Comparison of ENCODE assay signal across 8 cellular contexts in the genomic region with DNA sequence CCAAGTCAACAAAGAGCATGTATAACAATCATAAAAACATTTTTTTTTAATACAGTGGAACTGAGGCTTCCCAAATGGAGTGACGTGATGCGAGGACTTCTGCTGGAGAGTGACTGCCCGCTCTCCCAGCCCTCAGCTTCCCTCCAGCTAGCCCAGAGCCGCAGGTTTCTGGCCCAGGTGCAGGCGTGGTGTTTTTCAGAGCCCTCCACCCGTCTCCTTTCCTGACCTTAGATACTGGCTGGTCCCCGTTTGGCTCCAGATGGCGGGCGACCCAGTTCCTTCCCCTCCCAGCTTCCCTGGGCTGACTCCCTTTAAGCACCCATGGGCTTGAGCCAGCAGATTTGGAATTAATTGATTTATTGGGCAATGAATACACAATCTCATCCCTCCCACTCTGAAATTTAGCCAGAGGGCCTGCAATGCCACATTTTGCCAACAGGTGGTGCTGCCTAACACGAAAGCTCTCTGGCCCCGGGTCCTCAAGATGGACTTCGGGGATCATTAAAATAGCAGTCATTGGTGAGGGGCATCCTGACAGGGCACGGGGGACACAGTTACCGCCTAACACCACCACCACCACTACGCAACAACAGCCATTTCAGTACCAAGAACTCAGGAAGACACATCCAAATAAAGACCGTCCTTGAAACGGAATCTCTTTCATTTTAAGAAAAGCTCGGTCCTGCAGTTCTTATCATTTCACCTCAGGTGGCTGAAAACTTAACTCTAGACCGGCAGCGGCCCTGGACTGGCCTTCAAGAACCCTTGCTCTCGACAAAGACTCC. TPM values are rescaled to one million over a fixed set of nuclear protein-coding genes. Genes with fewer than 3 reads are reported as not detected.
A peak's percentile ranks its signal among the peaks of the same experiment; 100 is the strongest.
DNase-seq lines count a peak whose midpoint lies in the region; ATAC-seq and TF ChIP-seq lines count a peak whose summit lies in the region.

No MANE protein-coding gene starts in this region.

- H3K36me3 ChIP-seq in thoracic aorta: no peaks in the 10 kb centered on the region

- intact Hi-C loops in activated T-helper 2 cell treated with anti-CD3 and anti-CD28 coated beads, Interferon-gamma antibody, Interleukin-2, Interleukin-4, amounts not matched to agents 10 μg/mL and 5 μg/mL and 100 μg/mL, durations not matched to agents 14 hours and 24 hours and 36 hours (cut with micrococcal nuclease): loop anchor here (1.0 to 10.0 kb wide), 3 partner anchors 36 to 346 kb away; no protein-coding TSS in a partner anchor

- ATAC-seq in omental fat pad (ENCODE audit: low FRiP score) (peak; percentile 33), thoracic aorta (ENCODE audit: insufficient number of reproducible peaks, low FRiP score, low read depth) (no peak)

- H3K27ac ChIP-seq in thoracic aorta: no peak overlapping the region

- H3K4me3 Mint-ChIP-seq in activated T-helper 2 cell treated with anti-CD3 and anti-CD28 coated beads, Interferon-gamma antibody, Interleukin-2, Interleukin-4, amounts not matched to agents 10 μg/mL and 5 μg/mL and 100 μg/mL, durations not matched to agents 14 hours and 24 hours and 36 hours (ENCODE audit: low read depth): peak overlapping the region; percentile 66

- TF ChIP-seq CTCF in omental fat pad (IDR thresholded peaks at IDR 0.05) (peak in 2 of 3 donors; percentile 31 to 91), thoracic aorta (IDR thresholded peaks at IDR 0.05) (peak; percentile 95)

- DNase-seq in DMS153 (lab: John Stamatoyannopoulos, UW): peak; percentile 39
- peak; percentile 94 for DNase-seq in HuH-7 (ENCODE audit: low spot score)
- peak; percentile 76 for DNase-seq in RPMI8226
- peak; percentile 69 for DNase-seq in activated T-helper 2 cell treated with anti-CD3 and anti-CD28 coated beads, Interferon-gamma antibody, Interleukin-2, Interleukin-4, amounts not matched to agents 10 μg/mL and 5 μg/mL and 100 μg/mL, durations not matched to agents 14 hours and 24 hours and 36 hours (ENCODE audit: low spot score)
- peak; percentile 30 for DNase-seq in fibroblast of the conjunctiva (ENCODE audit: low read depth)
- peak; percentile 96 for DNase-seq in omental fat pad (ENCODE audit: low spot score)
- DNase-seq in thoracic aorta (ENCODE audit: low spot score): peak; percentile 32
- DNase-seq in cortex of kidney (lab: John Stamatoyannopoulos, UW): no peak

- H3K4me1 ChIP-seq in thoracic aorta (ENCODE audit: control insufficient read depth in 1 of 2, low read depth in 2 of 2): peaks cover 0 to 15% of the 10 kb centered on the region in 2 donors

- H3K27me3 Mint-ChIP-seq in activated T-helper 2 cell treated with anti-CD3 and anti-CD28 coated beads, Interferon-gamma antibody, Interleukin-2, Interleukin-4, amounts not matched to agents 10 μg/mL and 5 μg/mL and 100 μg/mL, durations not matched to agents 14 hours and 24 hours and 36 hours (ENCODE audit: low read depth): no peaks in the 10 kb centered on the region

- H3K36me3 Mint-ChIP-seq in activated T-helper 2 cell treated with anti-CD3 and anti-CD28 coated beads, Interferon-gamma antibody, Interleukin-2, Interleukin-4, amounts not matched to agents 10 μg/mL and 5 μg/mL and 100 μg/mL, durations not matched to agents 14 hours and 24 hours and 36 hours (ENCODE audit: low read depth): peaks cover 7% of the 10 kb centered on the region

- H3K9me3 Mint-ChIP-seq in activated T-helper 2 cell treated with anti-CD3 and anti-CD28 coated beads, Interferon-gamma antibody, Interleukin-2, Interleukin-4, amounts not matched to agents 10 μg/mL and 5 μg/mL and 100 μg/mL, durations not matched to agents 14 hours and 24 hours and 36 hours: no peaks in the 10 kb centered on the region

- H3K4me1 Mint-ChIP-seq in activated T-helper 2 cell treated with anti-CD3 and anti-CD28 coated beads, Interferon-gamma antibody, Interleukin-2, Interleukin-4, amounts not matched to agents 10 μg/mL and 5 μg/mL and 100 μg/mL, durations not matched to agents 14 hours and 24 hours and 36 hours (ENCODE audit: low read depth): peaks cover 5% of the 10 kb centered on the region

- H3K27ac Mint-ChIP-seq in activated T-helper 2 cell treated with anti-CD3 and anti-CD28 coated beads, Interferon-gamma antibody, Interleukin-2, Interleukin-4, amounts not matched to agents 10 μg/mL and 5 μg/mL and 100 μg/mL, durations not matched to agents 14 hours and 24 hours and 36 hours: no peak overlapping the region

- H3K9me3 ChIP-seq in thoracic aorta: no peaks in the 10 kb centered on the region

- no peaks in the 10 kb centered on the region for H3K27me3 ChIP-seq in thoracic aorta (replicated peaks; ENCODE audit: insufficient read depth)

- H3K4me3 ChIP-seq in thoracic aorta: peak overlapping the region; percentile 63

RNA-seq across cellular contexts. Expression of gene MUC4, which starts 47.5 kb away (rescaled TPM):
- 1.3 and 1.4 TPM in 2 replicates for total RNA-seq in activated T-helper 2 cell treated with anti-CD3 and anti-CD28 coated beads, Interferon-gamma antibody, Interleukin-2, Interleukin-4, amounts not matched to agents 10 μg/mL and 5 μg/mL and 100 μg/mL, durations not matched to agents 14 hours and 24 hours and 36 hours
- under 1 TPM in 1 of 4 donors, not detected in 3; 0.09 TPM for total RNA-seq in omental fat pad
- not detected for total RNA-seq in thoracic aorta

RNA-seq across cellular contexts. Expression of gene TNK2, which starts 49.1 kb away (rescaled TPM):
- 122 and 123 TPM in 2 replicates for total RNA-seq in activated T-helper 2 cell treated with anti-CD3 and anti-CD28 coated beads, Interferon-gamma antibody, Interleukin-2, Interleukin-4, amounts not matched to agents 10 μg/mL and 5 μg/mL and 100 μg/mL, durations not matched to agents 14 hours and 24 hours and 36 hours
- total RNA-seq in omental fat pad: 10 to 100 TPM; 12.6 to 26.6 (median 15.6) TPM
- total RNA-seq in thoracic aorta: 10 to 100 TPM; 38.9 to 69.8 TPM
